ENCODE assay signal across 10 cellular contexts in the genomic region with DNA sequence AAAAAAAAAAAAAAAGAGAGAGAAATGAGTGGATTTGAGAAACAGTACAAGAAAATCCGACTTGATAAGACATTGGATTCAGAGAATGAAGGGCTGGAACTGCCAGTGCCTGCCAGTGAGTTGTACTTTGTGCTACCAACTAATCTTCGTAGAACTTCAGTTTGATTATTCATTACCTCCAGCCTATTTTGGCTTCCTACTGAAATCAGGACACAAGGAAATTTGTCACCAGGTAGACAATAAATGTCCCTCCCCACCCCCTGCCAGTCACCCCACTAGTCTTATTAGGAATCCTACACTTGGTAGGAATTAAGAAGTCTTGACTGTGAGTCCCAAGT.
"Had no signal": no experiment of that assay in that cellular context is flagged by ENCODE, and none has a peak within 500 bp of the region (broad histone marks: within the 10 kb centered on the region; RNA-seq: fewer than 3 reads in every experiment).

No MANE protein-coding gene starts in this region.

- DNase-seq: activated CD4-positive, CD25-positive, alpha-beta regulatory T cell treated with anti-CD3 and anti-CD28 coated beads, Interleukin-2, amount 50 U/mL, for 72 hours; activated CD8-positive, alpha-beta memory T cell treated with anti-CD3 and anti-CD28 coated beads for 24 hours; activated effector memory CD4-positive, alpha-beta T cell treated with anti-CD3 and anti-CD28 coated beads, Interleukin-2, amount 50 U/mL, for 16 hours; activated T-cell treated with anti-CD3 and anti-CD28 coated beads, Interleukin-2, amount 50 U/mL, for 4 hours; KG1; Right ventricle myocardium superior; T-helper 9 cell had no signal

- H3K36me3 ChIP-seq: ascending aorta, SJSA1 had no signal

- H3K4me3 ChIP-seq: ascending aorta, SJSA1 had no signal

- H3K27me3 ChIP-seq: ascending aorta, SJSA1 had no signal

- H3K9me3 ChIP-seq: ascending aorta, SJSA1 had no signal

- H3K27ac ChIP-seq: ascending aorta, RWPE1, SJSA1 had no signal

- H3K4me1 ChIP-seq: ascending aorta, SJSA1 had no signal
